Comparison of ENCODE assay signal across 4 cellular contexts in genomic region chr4:151176711-151177110, GRCh38.
"Had no signal": no experiment of that assay in that cellular context is flagged by ENCODE, and none has a peak within 500 bp of the region (broad histone marks: within the 10 kb centered on the region; RNA-seq: fewer than 3 reads in every experiment).

No MANE protein-coding gene starts in this region.

- ATAC-seq: HepG2, K562 had no signal

- H3K4me3 ChIP-seq: K562 had no signal

- DNase-seq: IMR-90 had no signal

- H3K27ac ChIP-seq: HL-60 had no signal
